ENCODE assay signal across 12 cellular contexts in the genomic region with DNA sequence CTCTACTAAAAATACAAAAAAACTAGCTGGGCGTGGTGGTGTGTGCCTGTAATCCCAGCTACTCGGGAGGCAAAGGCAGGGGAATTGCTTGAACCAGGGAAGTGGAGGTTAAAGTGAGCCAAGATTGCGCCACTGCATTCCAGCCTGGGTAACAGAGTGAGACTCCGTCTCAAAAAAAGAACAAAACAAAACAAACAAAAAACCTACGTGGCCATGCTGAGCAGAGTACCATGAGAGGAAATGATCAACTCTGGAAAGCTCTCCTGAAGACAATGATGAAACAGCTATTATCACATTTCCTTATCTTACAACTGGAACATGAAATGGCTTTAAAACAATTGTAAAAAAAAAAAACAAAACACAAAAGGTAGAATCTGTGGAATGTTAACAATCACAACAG.
A peak's percentile ranks its signal among the peaks of the same experiment; 100 is the strongest.
DNase-seq lines count a peak whose midpoint lies in the region; ATAC-seq and TF ChIP-seq lines count a peak whose summit lies in the region.
"Had no signal": no experiment of that assay in that cellular context is flagged by ENCODE, and none has a peak within 500 bp of the region (broad histone marks: within the 10 kb centered on the region; RNA-seq: fewer than 3 reads in every experiment).

No MANE protein-coding gene starts in this region.

- in situ Hi-C loops in Caki2 (cut with HindIII; ENCODE audit: low pct_unique_long_range_greater_than_20kb, low sequenced_read_pairs) = no loop called here

- ATAC-seq in PC-3 (no peak), HG02763 (IDR thresholded peaks at IDR 0.05; ENCODE audit: unreplicated experiment) (no peak), HG03108 (IDR thresholded peaks at IDR 0.05; ENCODE audit: unreplicated experiment) (no peak)
- ATAC-seq: pancreas had no signal

- H3K27me3 ChIP-seq in esophagus squamous epithelium (no peaks in the 10 kb centered on the region), osteoblast (ENCODE audit: insufficient read depth, low read length) (no peaks in the 10 kb centered on the region), PC-3 (ENCODE audit: low read length) (no peaks in the 10 kb centered on the region)
- H3K27me3 ChIP-seq: dorsolateral prefrontal cortex, pancreas had no signal

- CTCF ChIA-PET in OCI-LY7 (lab: Charles Lee; ENCODE audit: unreplicated experiment) = interaction anchor here (0.9 kb wide), 1 partner anchor 18 kb away, joined by 3 read pairs; no protein-coding TSS in a partner anchor
- CTCF ChIA-PET in PC-3 (lab: Charles Lee) = no interaction called here

- no peaks in the 10 kb centered on the region for H4K20me1 ChIP-seq in OCI-LY7 (ENCODE audit: insufficient read depth, low read length)
- H4K20me1 ChIP-seq in osteoblast (ENCODE audit: insufficient read depth, low read length) = peaks cover 4% of the 10 kb centered on the region
- H4K20me1 ChIP-seq in PC-3 (ENCODE audit: low read length) = no peaks in the 10 kb centered on the region

- intact Hi-C loops in OCI-LY7 (cut with micrococcal nuclease; ENCODE audit: unreplicated experiment) = no loop called here
- intact Hi-C loops in esophagus squamous epithelium (cut with DNase I) = no loop called here
- intact Hi-C loops in PC-3 (cut with micrococcal nuclease) = no loop called here

- H3K36me3 ChIP-seq in OCI-LY7 (ENCODE audit: insufficient read depth, low read length) = no peaks in the 10 kb centered on the region
- H3K36me3 ChIP-seq in esophagus squamous epithelium = peaks cover 0 to 12% (median 0%) of the 10 kb centered on the region in 3 donors
- peaks cover 53% of the 10 kb centered on the region for H3K36me3 ChIP-seq in osteoblast (ENCODE audit: insufficient read depth, low read length)
- H3K36me3 ChIP-seq in PC-3 (ENCODE audit: low read depth, low read length) = peaks cover 15% of the 10 kb centered on the region
- H3K36me3 ChIP-seq: pancreas had no signal

- BruUV-seq in OCI-LY7 (replicated peaks; lab: Mats Ljungman, UMichigan) (TSS peak; percentile 51), PC-3 (replicated peaks; lab: Mats Ljungman, UMichigan) (no TSS peak)

- H3K4me1 ChIP-seq in OCI-LY7 (ENCODE audit: insufficient read depth, low read length, poor library complexity, severe bottlenecking) (no peaks in the 10 kb centered on the region), esophagus squamous epithelium (peaks cover 21 to 90% (median 34%) of the 10 kb centered on the region in 3 donors), osteoblast (ENCODE audit: insufficient read depth, low read length) (peaks cover 16% of the 10 kb centered on the region), PC-3 (ENCODE audit: insufficient read depth, low read length) (peaks cover 3% of the 10 kb centered on the region)

- TF ChIP-seq CTCF in OCI-LY7 (conservative IDR thresholded peaks at IDR 0.05; ENCODE audit: low read length) (no peak), esophagus squamous epithelium (IDR thresholded peaks at IDR 0.05) (no peak), osteoblast (IDR thresholded peaks at IDR 0.05; ENCODE audit: extremely low read depth, low read depth, low read length) (no peak), PC-3 (conservative IDR thresholded peaks at IDR 0.05; ENCODE audit: low read depth, low read length) (no peak)

- no peak for TF ChIP-seq POLR2A in esophagus squamous epithelium (IDR thresholded peaks at IDR 0.05)

- DNase-seq in Caki2 (ENCODE audit: low read depth) = peak; percentile 17
- DNase-seq in OCI-LY7 (ENCODE audit: low spot score) = no peak
- no peak for DNase-seq in esophagus squamous epithelium (lab: John Stamatoyannopoulos, UW)
- no peak for DNase-seq in osteoblast (ENCODE audit: insufficient read length, low spot score, missing footprints)
- no peak for DNase-seq in PC-3
- no peak for DNase-seq in SKM-1 (lab: John Stamatoyannopoulos, UW; ENCODE audit: unreplicated experiment)
- DNase-seq: activated T-cell treated with anti-CD3 and anti-CD28 coated beads, Interleukin-2, amount 50 U/mL, for 48 hours; dorsolateral prefrontal cortex; Karpas-422; pancreas had no signal

- no peak overlapping the region for H3K9ac ChIP-seq in PC-3 (ENCODE audit: low read length)

- H3K4me3 ChIP-seq in OCI-LY7 (ENCODE audit: low read depth, low read length, poor library complexity, severe bottlenecking) (no peak overlapping the region), esophagus squamous epithelium (no peak overlapping the region), osteoblast (ENCODE audit: insufficient read depth, low read length) (no peak overlapping the region), PC-3 (ENCODE audit: low read length) (no peak overlapping the region)
- H3K4me3 ChIP-seq: dorsolateral prefrontal cortex, pancreas had no signal

- WGBS in esophagus squamous epithelium, 2 donors = 36 to 44% methylated on average over 3 to 5 of the region's 5 CpGs

- H3K27ac ChIP-seq in OCI-LY7 (ENCODE audit: low read depth, low read length, poor library complexity, severe bottlenecking) (no peak overlapping the region), esophagus squamous epithelium (peak overlapping the region in 3 of 4 donors; percentile 11 to 45 (median 24)), osteoblast (ENCODE audit: low read depth, low read length) (peak overlapping the region; percentile 44), PC-3 (ENCODE audit: low read length) (no peak overlapping the region)
- H3K27ac ChIP-seq: pancreas had no signal

- no peaks in the 10 kb centered on the region for H3F3A ChIP-seq in PC-3 (ENCODE audit: low read length, unreplicated experiment)

- H3K79me2 ChIP-seq in OCI-LY7 (ENCODE audit: insufficient read depth, low read depth, low read length) = no peaks in the 10 kb centered on the region
- H3K79me2 ChIP-seq in osteoblast (ENCODE audit: insufficient read depth, low read length) = peaks cover 58% of the 10 kb centered on the region
- peaks cover 24% of the 10 kb centered on the region for H3K79me2 ChIP-seq in PC-3 (ENCODE audit: low read length)

- POLR2A ChIA-PET in OCI-LY7 (lab: Charles Lee) (interaction anchor here (1.0 kb wide), 1 partner anchor 20 kb away, joined by 3 read pairs; no protein-coding TSS in a partner anchor), PC-3 (lab: Charles Lee; ENCODE audit: unreplicated experiment) (no interaction called here)

- H3K4me2 ChIP-seq in OCI-LY7 (ENCODE audit: low read length) = no peak overlapping the region
- H3K4me2 ChIP-seq in osteoblast (ENCODE audit: insufficient read depth, low read length) = no peak overlapping the region
- no peak overlapping the region for H3K4me2 ChIP-seq in PC-3 (ENCODE audit: low read length)

- H2AFZ ChIP-seq in OCI-LY7 (ENCODE audit: low read length) (no peak overlapping the region), osteoblast (ENCODE audit: low read length) (no peak overlapping the region), PC-3 (ENCODE audit: low read length) (no peak overlapping the region)

- no peaks in the 10 kb centered on the region for H3K9me3 ChIP-seq in OCI-LY7 (ENCODE audit: low read length)
- H3K9me3 ChIP-seq in esophagus squamous epithelium = no peaks in the 10 kb centered on the region
- H3K9me3 ChIP-seq in osteoblast (ENCODE audit: low read depth, low read length) = no peaks in the 10 kb centered on the region
- no peaks in the 10 kb centered on the region for H3K9me3 ChIP-seq in PC-3 (ENCODE audit: low read length)
- H3K9me3 ChIP-seq: pancreas had no signal

- H3K9me2 ChIP-seq in OCI-LY7 (ENCODE audit: insufficient read depth, low read length) (no peaks in the 10 kb centered on the region), PC-3 (replicated peaks; ENCODE audit: low read length) (no peaks in the 10 kb centered on the region)

Comparison
In these comparisons a context has a peak if more than half of its experiments do, and no peak if none do; other contexts are left out.
1. H3K27ac ChIP-seq: peak in esophagus squamous epithelium (3 of 4) and osteoblast (single experiment); none in OCI-LY7 (single experiment) and PC-3 (single experiment).